ENCODE assay signal across 2 cellular contexts in the genomic region with DNA sequence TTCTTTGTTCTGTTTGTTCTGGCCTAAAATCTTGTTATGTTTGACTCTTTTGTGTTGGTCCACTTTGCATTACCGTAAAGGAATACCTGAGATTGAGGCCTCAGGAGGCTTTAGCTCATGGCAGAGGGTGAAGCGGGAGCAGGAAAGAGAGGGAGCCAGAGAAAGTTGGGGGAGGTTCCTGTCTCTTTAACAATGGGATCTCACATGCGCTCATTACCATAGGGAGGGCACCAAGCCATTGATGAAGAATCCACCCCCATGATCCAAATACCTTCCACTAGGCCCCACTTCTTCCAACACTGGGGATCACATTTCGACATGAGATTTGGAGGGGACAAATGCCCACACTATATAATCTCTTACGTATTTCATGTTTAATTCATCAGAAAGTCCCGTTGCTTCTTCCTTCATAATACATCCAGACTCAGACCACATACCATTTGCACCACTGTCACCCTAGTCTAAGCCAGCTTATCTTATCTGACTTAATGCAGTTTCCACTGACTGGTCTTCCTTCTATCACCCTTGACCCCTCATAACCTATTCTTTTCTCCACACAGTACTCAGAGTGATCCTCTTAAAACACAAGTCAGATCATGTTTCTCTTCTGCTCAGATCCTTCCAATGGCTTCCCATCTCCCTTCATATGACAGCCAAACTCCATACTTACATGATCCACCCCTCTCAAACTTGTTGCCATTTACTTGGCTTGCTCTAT.
TF ChIP-seq lines count a peak whose summit lies in the region.

No MANE protein-coding gene starts in this region.

TF ChIP-seq in GM23338, 12 proteins besides CTCF, POLR2A, EP300 and RAD21:
- no peak for TF ChIP-seq ZNF462 (CRISPR knock-in tag; IDR thresholded peaks at IDR 0.05)
- TF ChIP-seq POLR2AphosphoS5 (IDR thresholded peaks at IDR 0.05; ENCODE audit: low read depth) = no peak
- TF ChIP-seq JUNB (IDR thresholded peaks at IDR 0.05; ENCODE audit: unreplicated experiment) = no peak
- TF ChIP-seq ZNF114 (CRISPR knock-in tag; IDR thresholded peaks at IDR 0.05) = no peak
- TF ChIP-seq, protein P1, sequence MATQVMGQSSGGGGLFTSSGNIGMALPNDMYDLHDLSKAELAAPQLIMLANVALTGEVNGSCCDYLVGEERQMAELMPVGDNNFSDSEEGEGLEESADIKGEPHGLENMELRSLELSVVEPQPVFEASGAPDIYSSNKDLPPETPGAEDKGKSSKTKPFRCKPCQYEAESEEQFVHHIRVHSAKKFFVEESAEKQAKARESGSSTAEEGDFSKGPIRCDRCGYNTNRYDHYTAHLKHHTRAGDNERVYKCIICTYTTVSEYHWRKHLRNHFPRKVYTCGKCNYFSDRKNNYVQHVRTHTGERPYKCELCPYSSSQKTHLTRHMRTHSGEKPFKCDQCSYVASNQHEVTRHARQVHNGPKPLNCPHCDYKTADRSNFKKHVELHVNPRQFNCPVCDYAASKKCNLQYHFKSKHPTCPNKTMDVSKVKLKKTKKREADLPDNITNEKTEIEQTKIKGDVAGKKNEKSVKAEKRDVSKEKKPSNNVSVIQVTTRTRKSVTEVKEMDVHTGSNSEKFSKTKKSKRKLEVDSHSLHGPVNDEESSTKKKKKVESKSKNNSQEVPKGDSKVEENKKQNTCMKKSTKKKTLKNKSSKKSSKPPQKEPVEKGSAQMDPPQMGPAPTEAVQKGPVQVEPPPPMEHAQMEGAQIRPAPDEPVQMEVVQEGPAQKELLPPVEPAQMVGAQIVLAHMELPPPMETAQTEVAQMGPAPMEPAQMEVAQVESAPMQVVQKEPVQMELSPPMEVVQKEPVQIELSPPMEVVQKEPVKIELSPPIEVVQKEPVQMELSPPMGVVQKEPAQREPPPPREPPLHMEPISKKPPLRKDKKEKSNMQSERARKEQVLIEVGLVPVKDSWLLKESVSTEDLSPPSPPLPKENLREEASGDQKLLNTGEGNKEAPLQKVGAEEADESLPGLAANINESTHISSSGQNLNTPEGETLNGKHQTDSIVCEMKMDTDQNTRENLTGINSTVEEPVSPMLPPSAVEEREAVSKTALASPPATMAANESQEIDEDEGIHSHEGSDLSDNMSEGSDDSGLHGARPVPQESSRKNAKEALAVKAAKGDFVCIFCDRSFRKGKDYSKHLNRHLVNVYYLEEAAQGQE (IDR thresholded peaks at IDR 0.05; ENCODE audit: unreplicated experiment) = no peak
- no peak for TF ChIP-seq ZNF331 (CRISPR knock-in tag; IDR thresholded peaks at IDR 0.05; ENCODE audit: low read depth)

TF ChIP-seq in GM12878, 131 proteins besides CTCF, POLR2A, EP300 and RAD21 (continued from another document):
- no peak for TF ChIP-seq HCFC1 (IDR thresholded peaks at IDR 0.05; ENCODE audit: low read length)
- no peak for TF ChIP-seq MEF2B (IDR thresholded peaks at IDR 0.05; ENCODE audit: partially characterized antibody, poor library complexity, severe bottlenecking)
- no peak for TF ChIP-seq NR2C2 (IDR thresholded peaks at IDR 0.05; ENCODE audit: borderline replicate concordance, control insufficient read depth, insufficient read length, low read depth)
